Comparison of ENCODE assay signal across 9 cellular contexts in genomic region chr18:48872234-48873145, GRCh38.
DNase-seq lines count a peak whose midpoint lies in the region; ATAC-seq and TF ChIP-seq lines count a peak whose summit lies in the region.
"Had no signal": no experiment of that assay in that cellular context is flagged by ENCODE, and none has a peak within 500 bp of the region (broad histone marks: within the 10 kb centered on the region; RNA-seq: fewer than 3 reads in every experiment).

No MANE protein-coding gene starts in this region.

- DNase-seq in DMS 273 treated with DMSO at 0.1 percent for 48 hours (lab: John Stamatoyannopoulos, UW) (peak; percentile 36), NCI-H345 treated with DMSO at 0.1 percent for 48 hours (lab: John Stamatoyannopoulos, UW; ENCODE audit: unreplicated experiment) (peak; percentile 4), osteocyte (ENCODE audit: extremely low spot score, unreplicated experiment) (no peak), MV-4-11 (lab: John Stamatoyannopoulos, UW) (no peak), AML-193 (lab: John Stamatoyannopoulos, UW) (no peak), Kasumi-1 (lab: John Stamatoyannopoulos, UW) (no peak)
- no peak for DNase-seq in central memory CD8-positive, alpha-beta T cell (ENCODE audit: low spot score in 2 of 2)
- DNase-seq: Karpas-422 had no signal

- H3K27ac Mint-ChIP-seq in central memory CD8-positive, alpha-beta T cell (ENCODE audit: low read depth), result peak overlapping the region; percentile 47
- H3K27ac Mint-ChIP-seq in osteocyte (ENCODE audit: unreplicated experiment), result peak overlapping the region; percentile 93

- no peak for ATAC-seq in central memory CD8-positive, alpha-beta T cell (replicated peaks; ENCODE audit: extremely low read depth, poor library complexity, severe bottlenecking)
- ATAC-seq in HG03025 (IDR thresholded peaks at IDR 0.05; ENCODE audit: low FRiP score, unreplicated experiment), result no peak

- no peaks in the 10 kb centered on the region for H3K9me3 Mint-ChIP-seq in central memory CD8-positive, alpha-beta T cell
- H3K9me3 Mint-ChIP-seq in osteocyte (ENCODE audit: unreplicated experiment), result no peaks in the 10 kb centered on the region

- H3K36me3 Mint-ChIP-seq in central memory CD8-positive, alpha-beta T cell (ENCODE audit: insufficient read depth), result peaks cover 10% of the 10 kb centered on the region
- H3K36me3 Mint-ChIP-seq in osteocyte (ENCODE audit: unreplicated experiment), result no peaks in the 10 kb centered on the region

- no peak for TF ChIP-seq CTCF in osteocyte (IDR thresholded peaks at IDR 0.05)

- H3K4me3 Mint-ChIP-seq in central memory CD8-positive, alpha-beta T cell, result no peak overlapping the region
- no peak overlapping the region for H3K4me3 Mint-ChIP-seq in osteocyte (ENCODE audit: unreplicated experiment)

- H3K4me1 Mint-ChIP-seq in central memory CD8-positive, alpha-beta T cell, result peaks cover 51% of the 10 kb centered on the region
- peaks cover 55% of the 10 kb centered on the region for H3K4me1 Mint-ChIP-seq in osteocyte (ENCODE audit: unreplicated experiment)

- no peaks in the 10 kb centered on the region for H3K27me3 Mint-ChIP-seq in central memory CD8-positive, alpha-beta T cell
- H3K27me3 Mint-ChIP-seq in osteocyte (ENCODE audit: unreplicated experiment), result no peaks in the 10 kb centered on the region

Comparison
In these comparisons a context has a peak if more than half of its experiments do, and no peak if none do; other contexts are left out.
1. DNase-seq: peak in DMS 273 treated with DMSO at 0.1 percent for 48 hours (single experiment) and NCI-H345 treated with DMSO at 0.1 percent for 48 hours (single experiment); none in central memory CD8-positive, alpha-beta T cell (0 of 2), osteocyte (single experiment), MV-4-11 (single experiment), AML-193 (0 of 2) and Kasumi-1 (0 of 2).